19 cellular contexts compared by ENCODE assay signal in the genomic region with DNA sequence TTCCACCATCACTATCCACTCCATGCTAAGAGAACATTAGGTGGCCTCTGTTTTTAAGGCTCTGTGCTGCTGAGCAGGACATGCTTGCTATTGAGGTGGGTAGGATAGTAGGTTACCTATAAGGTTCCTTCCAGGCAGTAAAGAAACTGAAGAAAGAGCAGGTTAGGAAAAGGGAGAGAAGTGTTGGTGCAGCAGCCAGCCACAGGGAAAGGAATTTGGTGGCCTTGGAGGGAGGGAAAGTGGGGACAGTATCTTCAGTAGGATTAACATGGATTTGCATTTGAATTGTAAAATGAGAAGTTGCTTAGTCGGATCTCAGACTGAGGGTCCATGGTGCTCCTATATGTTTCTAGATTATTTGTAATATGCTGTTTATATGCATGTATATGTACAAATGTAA. TPM values are rescaled to one million over a fixed set of nuclear protein-coding genes. Genes with fewer than 3 reads are reported as not detected.
DNase-seq lines count a peak whose midpoint lies in the region; ATAC-seq and TF ChIP-seq lines count a peak whose summit lies in the region.
"Had no signal": no experiment of that assay in that cellular context is flagged by ENCODE, and none has a peak within 500 bp of the region (broad histone marks: within the 10 kb centered on the region; RNA-seq: fewer than 3 reads in every experiment).

No MANE protein-coding gene starts in this region.

- H3K36me3 Mint-ChIP-seq in activated CD4-positive, alpha-beta T cell treated with anti-CD3 and anti-CD28 coated beads, Interleukin-2, amount 10 ng/mL, durations not matched to agents 7 days and 5 days (ENCODE audit: low read depth): no peaks in the 10 kb centered on the region
- H3K36me3 Mint-ChIP-seq in central memory CD8-positive, alpha-beta T cell (ENCODE audit: insufficient read depth): no peaks in the 10 kb centered on the region
- no peaks in the 10 kb centered on the region for H3K36me3 Mint-ChIP-seq in HFFc6 (ENCODE audit: low read depth)
- H3K36me3 Mint-ChIP-seq: type B pancreatic cell had no signal

- H2AFZ ChIP-seq in Karpas-422 (ENCODE audit: low read length): peak overlapping the region; percentile 81
- H2AFZ ChIP-seq: PC-9 had no signal

- H3K27ac Mint-ChIP-seq in activated CD4-positive, alpha-beta T cell treated with anti-CD3 and anti-CD28 coated beads, Interleukin-2, amount 10 ng/mL, durations not matched to agents 7 days and 5 days: peak overlapping the region; percentile 72
- H3K27ac Mint-ChIP-seq in central memory CD8-positive, alpha-beta T cell (ENCODE audit: low read depth): peak overlapping the region; percentile 77
- H3K27ac Mint-ChIP-seq in HFFc6: no peak overlapping the region
- H3K27ac Mint-ChIP-seq: type B pancreatic cell had no signal

- H3K9me2 ChIP-seq in Karpas-422 (replicated peaks; ENCODE audit: insufficient read depth, low read length): no peaks in the 10 kb centered on the region

- no peak overlapping the region for H3K9ac ChIP-seq in Karpas-422 (ENCODE audit: low read length)
- H3K9ac ChIP-seq: KMS-11 had no signal

- POLR2A ChIA-PET in activated CD4-positive, alpha-beta T cell treated with anti-CD3 and anti-CD28 coated beads, Interleukin-2, amount 10 ng/mL, durations not matched to agents 7 days and 5 days (lab: Charles Lee): no interaction called here

- H3K9me3 ChIP-seq in Karpas-422 (ENCODE audit: low read length) (no peaks in the 10 kb centered on the region), neutrophil (no peaks in the 10 kb centered on the region)
- H3K9me3 ChIP-seq: A549, breast epithelium, HAP-1, SJSA1 had no signal

- H3K4me3 Mint-ChIP-seq in activated CD4-positive, alpha-beta T cell treated with anti-CD3 and anti-CD28 coated beads, Interleukin-2, amount 10 ng/mL, durations not matched to agents 7 days and 5 days: no peak overlapping the region
- peak overlapping the region; percentile 56 for H3K4me3 Mint-ChIP-seq in central memory CD8-positive, alpha-beta T cell
- no peak overlapping the region for H3K4me3 Mint-ChIP-seq in HFFc6
- H3K4me3 Mint-ChIP-seq: neural crest cell, type B pancreatic cell had no signal

- H3K36me3 ChIP-seq in Karpas-422 (ENCODE audit: insufficient read depth, low read length): no peaks in the 10 kb centered on the region
- H3K36me3 ChIP-seq in neutrophil: no peaks in the 10 kb centered on the region
- H3K36me3 ChIP-seq: breast epithelium, HAP-1, SJSA1 had no signal

- 0 out of 2 replicates have a peak overlapping the region, but pooled peaks have one; percentile 23 for H3K27ac ChIP-seq in Karpas-422 (ENCODE audit: low read length)
- H3K27ac ChIP-seq in neutrophil: peak overlapping the region; percentile 58
- H3K27ac ChIP-seq: A549, breast epithelium, KMS-11, PC-9 had no signal

- no peaks in the 10 kb centered on the region for H3K27me3 Mint-ChIP-seq in activated CD4-positive, alpha-beta T cell treated with anti-CD3 and anti-CD28 coated beads, Interleukin-2, amount 10 ng/mL, durations not matched to agents 7 days and 5 days
- no peaks in the 10 kb centered on the region for H3K27me3 Mint-ChIP-seq in central memory CD8-positive, alpha-beta T cell
- H3K27me3 Mint-ChIP-seq in HFFc6 (ENCODE audit: insufficient read depth): peaks cover 2% of the 10 kb centered on the region; the same call in 1 of the 2 replicates

- H3K79me2 ChIP-seq in Karpas-422 (ENCODE audit: low read length): no peaks in the 10 kb centered on the region

- H3K4me1 Mint-ChIP-seq in activated CD4-positive, alpha-beta T cell treated with anti-CD3 and anti-CD28 coated beads, Interleukin-2, amount 10 ng/mL, durations not matched to agents 7 days and 5 days: peaks cover 15% of the 10 kb centered on the region
- H3K4me1 Mint-ChIP-seq in central memory CD8-positive, alpha-beta T cell: peaks cover 12% of the 10 kb centered on the region
- H3K4me1 Mint-ChIP-seq in HFFc6 (ENCODE audit: low read depth): peaks cover 28% of the 10 kb centered on the region

- ATAC-seq in central memory CD8-positive, alpha-beta T cell (replicated peaks; ENCODE audit: extremely low read depth, poor library complexity, severe bottlenecking): no peak
- ATAC-seq in HG02571 (IDR thresholded peaks at IDR 0.05; ENCODE audit: unreplicated experiment): no peak
- ATAC-seq: A549 had no signal

- no peak for TF ChIP-seq CTCF in neutrophil (IDR thresholded peaks at IDR 0.05)
- no peak for TF ChIP-seq CTCF in HFFc6 (IDR thresholded peaks at IDR 0.05)

- H3K27me3 ChIP-seq in Karpas-422 (ENCODE audit: low read length) (no peaks in the 10 kb centered on the region), neutrophil (no peaks in the 10 kb centered on the region)
- H3K27me3 ChIP-seq: breast epithelium, SJSA1 had no signal

- H3K9me3 Mint-ChIP-seq in activated CD4-positive, alpha-beta T cell treated with anti-CD3 and anti-CD28 coated beads, Interleukin-2, amount 10 ng/mL, durations not matched to agents 7 days and 5 days: no peaks in the 10 kb centered on the region
- no peaks in the 10 kb centered on the region for H3K9me3 Mint-ChIP-seq in central memory CD8-positive, alpha-beta T cell
- no peaks in the 10 kb centered on the region for H3K9me3 Mint-ChIP-seq in HFFc6

- H3K4me3 ChIP-seq in Karpas-422 (ENCODE audit: low read length): 0 out of 2 replicates have a peak overlapping the region, but pooled peaks have one; percentile 2
- H3K4me3 ChIP-seq in neutrophil (ENCODE audit: low read depth in 1 of 2, low read length in 1 of 2): no peak overlapping the region
- H3K4me3 ChIP-seq: A549, breast epithelium, HAP-1, PC-9, SJSA1 had no signal

- no peaks in the 10 kb centered on the region for H4K20me1 ChIP-seq in Karpas-422 (ENCODE audit: insufficient read depth, low read depth, low read length)

- H3K4me2 ChIP-seq in Karpas-422 (ENCODE audit: low read depth, low read length, poor library complexity, severe bottlenecking): peak overlapping the region; percentile 51
- H3K4me2 ChIP-seq: A549, KMS-11, PC-9 had no signal

- H3K4me1 ChIP-seq in Karpas-422 (ENCODE audit: low read length) (peaks cover 18% of the 10 kb centered on the region), neutrophil (ENCODE audit: control insufficient read depth in 1 of 2, insufficient read depth in 1 of 2, low read depth in 1 of 2, low read length in 1 of 2) (peaks cover 9 to 44% of the 10 kb centered on the region in 2 experiments)
- H3K4me1 ChIP-seq: A549, breast epithelium, HAP-1 had no signal

- no peak for DNase-seq in activated CD4-positive, alpha-beta T cell treated with anti-CD3 and anti-CD28 coated beads, Interleukin-2, amount 10 ng/mL, durations not matched to agents 7 days and 5 days
- DNase-seq in activated CD4-positive, alpha-beta T cell treated with anti-CD3 and anti-CD28 coated beads for 1 hour: no peak
- DNase-seq in Karpas-422 (peak; percentile 45), cerebellar cortex (ENCODE audit: low spot score) (no peak), HFFc6 (no peak)
- DNase-seq in central memory CD8-positive, alpha-beta T cell (ENCODE audit: low spot score in 2 of 2): no peak
- DNase-seq: NCI-H1105, NCI-H526 treated with DMSO at 0.1 percent for 48 hours, PC-9 had no signal

- CTCF ChIA-PET in activated CD4-positive, alpha-beta T cell treated with anti-CD3 and anti-CD28 coated beads, Interleukin-2, amount 10 ng/mL, durations not matched to agents 7 days and 5 days (lab: Charles Lee): interaction anchor here (1.3 to 1.9 kb wide), 2 partner anchors 21 to 34 kb away, joined by 3 to 4 read pairs; no protein-coding TSS in a partner anchor

RNA-seq across cellular contexts. Expression of a gene that starts 49.2 kb away (rescaled TPM):
- total RNA-seq in activated CD4-positive, alpha-beta T cell treated with anti-CD3 and anti-CD28 coated beads, Interleukin-2, amount 10 ng/mL, durations not matched to agents 7 days and 5 days: not detected
- not detected in 2 replicates for total RNA-seq in Karpas-422 (2014; rRNA removed; shearing (Covaris generic); ENCODE audit: low replicate concordance)
- total RNA-seq in HFFc6 (2021; fragmentation: NEBNext Ultra II Directional; extraction: Animal tissue kit (Norgen Biotek cat#: 25700)): under 1 TPM in 3 of 6 experiments, not detected in 3; 0.20 to 0.43 (median 0.25) TPM
- total RNA-seq: activated CD8-positive, alpha-beta memory T cell treated with anti-CD3 and anti-CD28 coated beads for 36 hours; PC-9 had no signal
